In genomic region chr1:232998138-232998537, GRCh38 we compare ENCODE assay signal across 20 cellular contexts. TPM values are rescaled to one million over a fixed set of nuclear protein-coding genes. Genes with fewer than 3 reads are reported as not detected.
DNase-seq lines count a peak whose midpoint lies in the region; ATAC-seq and TF ChIP-seq lines count a peak whose summit lies in the region.
"Had no signal": no experiment of that assay in that cellular context is flagged by ENCODE, and none has a peak within 500 bp of the region (broad histone marks: within the 10 kb centered on the region; RNA-seq: fewer than 3 reads in every experiment).

No MANE protein-coding gene starts in this region.

- H2AFZ ChIP-seq in neuronal stem cell (ENCODE audit: low read length) = no peak overlapping the region
- H2AFZ ChIP-seq: GM23248 had no signal

- no peak overlapping the region for H2BK12ac ChIP-seq in neuronal stem cell (ENCODE audit: low read length)

- H2BK120ac ChIP-seq in neuronal stem cell (ENCODE audit: low read depth, low read length) = no peak overlapping the region

- no peaks in the 10 kb centered on the region for H3K4me1 ChIP-seq in neuronal stem cell (ENCODE audit: control insufficient read depth in 2 of 2, insufficient read depth in 1 of 2, low read depth in 1 of 2, low read length in 2 of 2)
- H3K4me1 ChIP-seq: A549, BLaER1 had no signal

- H3K27ac Mint-ChIP-seq in activated CD8-positive, alpha-beta T cell treated with anti-CD3 and anti-CD28 coated beads, Interleukin-2, amount 10 ng/mL, durations not matched to agents 7 days and 5 days = peak overlapping the region; percentile 16
- no peak overlapping the region for H3K27ac Mint-ChIP-seq in activated CD8-positive, alpha-beta T cell treated with anti-CD3 and anti-CD28 coated beads for 36 hours
- no peak overlapping the region for H3K27ac Mint-ChIP-seq in WTC11
- H3K27ac Mint-ChIP-seq: CD14-positive monocyte, HFFc6 had no signal

- H3K14ac ChIP-seq in neuronal stem cell (ENCODE audit: low read length) = peak overlapping the region; percentile 56

- H3K79me1 ChIP-seq in neuronal stem cell (ENCODE audit: low read depth, low read length) = no peaks in the 10 kb centered on the region

- WGBS in neuronal stem cell (ENCODE audit: extremely low coverage in 2 of 2, insufficient read length in 2 of 2, insufficient replicate concordance in 1 of 2), 2 donors = no CpG with 5 or more reads among the region's 15 CpGs

- peak overlapping the region; percentile 6 for H3K4ac ChIP-seq in neuronal stem cell (ENCODE audit: low read length)

- H3K4me2 ChIP-seq in neuronal stem cell (ENCODE audit: insufficient read depth, low read length, poor library complexity, severe bottlenecking) = no peak overlapping the region
- H3K4me2 ChIP-seq: A549, BLaER1 had no signal

- POLR2A ChIA-PET in activated CD8-positive, alpha-beta T cell treated with anti-CD3 and anti-CD28 coated beads, Interleukin-2, amount 10 ng/mL, durations not matched to agents 7 days and 5 days (lab: Charles Lee) = no interaction called here
- POLR2A ChIA-PET in activated CD8-positive, alpha-beta T cell treated with anti-CD3 and anti-CD28 coated beads for 36 hours (lab: Charles Lee) = no interaction called here
- POLR2A ChIA-PET in WTC11 (lab: Charles Lee) = no interaction called here

- no peak overlapping the region for H2AK5ac ChIP-seq in neuronal stem cell (ENCODE audit: low read depth, low read length)

- H3K9me3 ChIP-seq in neuronal stem cell (replicated peaks in 1 of 2; ENCODE audit: control insufficient read depth in 2 of 2, insufficient read depth in 1 of 2, low read depth in 1 of 2, low read length in 2 of 2) = peaks cover 5 to 11% of the 10 kb centered on the region in 2 donors

- no peak overlapping the region for H2BK15ac ChIP-seq in neuronal stem cell (ENCODE audit: low read length)

- peaks cover 2% of the 10 kb centered on the region for H3K9me3 Mint-ChIP-seq in activated CD8-positive, alpha-beta T cell treated with anti-CD3 and anti-CD28 coated beads, Interleukin-2, amount 10 ng/mL, durations not matched to agents 7 days and 5 days (ENCODE audit: insufficient read depth)
- H3K9me3 Mint-ChIP-seq in activated CD8-positive, alpha-beta T cell treated with anti-CD3 and anti-CD28 coated beads for 36 hours = peaks cover 17% of the 10 kb centered on the region
- H3K9me3 Mint-ChIP-seq in WTC11 = peaks cover 34% of the 10 kb centered on the region

- H3K4me3 ChIP-seq in neuronal stem cell (ENCODE audit: low read length in 2 of 2) = no peak overlapping the region
- H3K4me3 ChIP-seq: A549, BLaER1, GM23248 had no signal

- intact Hi-C loops in activated CD8-positive, alpha-beta T cell treated with anti-CD3 and anti-CD28 coated beads for 36 hours (cut with micrococcal nuclease) = no loop called here

- no peak overlapping the region for H3K23ac ChIP-seq in neuronal stem cell (ENCODE audit: low read depth, low read length, poor library complexity)

- no peak overlapping the region for H3K18ac ChIP-seq in neuronal stem cell (ENCODE audit: low read length)

- ATAC-seq in activated CD8-positive, alpha-beta T cell treated with anti-CD3 and anti-CD28 coated beads, Interleukin-2, amount 10 ng/mL, durations not matched to agents 7 days and 5 days = no peak
- no peak for ATAC-seq in activated CD8-positive, alpha-beta T cell treated with anti-CD3 and anti-CD28 coated beads for 36 hours
- ATAC-seq in WTC11 (peak; percentile 73), GM21447 (IDR thresholded peaks at IDR 0.05; ENCODE audit: unreplicated experiment) (no peak)
- ATAC-seq: A549, HCT116 had no signal

- H3K9ac ChIP-seq in neuronal stem cell (ENCODE audit: low read depth, low read length, poor library complexity) = peak overlapping the region; percentile 21
- H3K9ac ChIP-seq: BLaER1, GM23248 had no signal

- CTCF ChIA-PET in activated CD8-positive, alpha-beta T cell treated with anti-CD3 and anti-CD28 coated beads, Interleukin-2, amount 10 ng/mL, durations not matched to agents 7 days and 5 days (lab: Charles Lee) = no interaction called here
- CTCF ChIA-PET in activated CD8-positive, alpha-beta T cell treated with anti-CD3 and anti-CD28 coated beads for 36 hours (lab: Charles Lee) = no interaction called here
- CTCF ChIA-PET in WTC11 (lab: Charles Lee) = no interaction called here

- no peak for TF ChIP-seq CTCF in activated CD8-positive, alpha-beta T cell treated with anti-CD3 and anti-CD28 coated beads for 36 hours (IDR thresholded peaks at IDR 0.05)
- no peak for TF ChIP-seq CTCF in WTC11 (IDR thresholded peaks at IDR 0.05)

- peaks cover 53% of the 10 kb centered on the region for H3K36me3 Mint-ChIP-seq in activated CD8-positive, alpha-beta T cell treated with anti-CD3 and anti-CD28 coated beads, Interleukin-2, amount 10 ng/mL, durations not matched to agents 7 days and 5 days (ENCODE audit: low read depth)
- peaks cover 67% of the 10 kb centered on the region for H3K36me3 Mint-ChIP-seq in activated CD8-positive, alpha-beta T cell treated with anti-CD3 and anti-CD28 coated beads for 36 hours (ENCODE audit: low read depth)
- peaks cover 83% of the 10 kb centered on the region for H3K36me3 Mint-ChIP-seq in WTC11

- DNase-seq in activated CD8-positive, alpha-beta T cell treated with anti-CD3 and anti-CD28 coated beads, Interleukin-2, amount 10 ng/mL, durations not matched to agents 7 days and 5 days = no peak
- DNase-seq in activated CD8-positive, alpha-beta T cell treated with anti-CD3 and anti-CD28 coated beads for 36 hours = no peak
- DNase-seq in WTC11 (ENCODE audit: low spot score) = no peak
- DNase-seq in neuronal stem cell (ENCODE audit: low spot score) = no peak
- DNase-seq in NCI-H2081 (lab: John Stamatoyannopoulos, UW) = no peak
- DNase-seq in T-helper 9 cell = no peak
- DNase-seq: AML-193; Calu3; CD4-positive, alpha-beta memory T cell; DMS79 treated with DMSO at 0.1 percent for 48 hours; GF-D8; HFFc6 had no signal

- H3K27ac ChIP-seq in neuronal stem cell (replicated peaks; ENCODE audit: low read length) = no peak overlapping the region
- H3K27ac ChIP-seq: 22Rv1, A549, BLaER1, GM23248, HL-60 had no signal

- no peaks in the 10 kb centered on the region for H3K27me3 Mint-ChIP-seq in activated CD8-positive, alpha-beta T cell treated with anti-CD3 and anti-CD28 coated beads, Interleukin-2, amount 10 ng/mL, durations not matched to agents 7 days and 5 days (ENCODE audit: low read depth)
- H3K27me3 Mint-ChIP-seq in activated CD8-positive, alpha-beta T cell treated with anti-CD3 and anti-CD28 coated beads for 36 hours = no peaks in the 10 kb centered on the region
- H3K27me3 Mint-ChIP-seq in WTC11 (ENCODE audit: low read depth) = peaks cover 2% of the 10 kb centered on the region; the same call in 1 of the 2 replicates
- H3K27me3 Mint-ChIP-seq: CD4-positive, alpha-beta memory T cell had no signal

- H4K91ac ChIP-seq in neuronal stem cell (ENCODE audit: low read depth, low read length, poor library complexity) = no peak overlapping the region

- peaks cover 25 to 29% of the 10 kb centered on the region in 2 donors for H3K36me3 ChIP-seq in neuronal stem cell (replicated peaks in 1 of 2; ENCODE audit: control insufficient read depth in 2 of 2, insufficient read depth in 2 of 2, low read length in 2 of 2)

- no peak overlapping the region for H4K8ac ChIP-seq in neuronal stem cell (ENCODE audit: low read depth, low read length)

- no peak overlapping the region for H2BK5ac ChIP-seq in neuronal stem cell (ENCODE audit: low read length)

- H3K27me3 ChIP-seq in neuronal stem cell (ENCODE audit: control insufficient read depth in 3 of 3, insufficient read depth in 3 of 3, low read depth in 1 of 3, low read length in 3 of 3) = no peaks in the 10 kb centered on the region
- H3K27me3 ChIP-seq: BLaER1 had no signal

- H3K4me3 Mint-ChIP-seq in activated CD8-positive, alpha-beta T cell treated with anti-CD3 and anti-CD28 coated beads, Interleukin-2, amount 10 ng/mL, durations not matched to agents 7 days and 5 days = no peak overlapping the region
- H3K4me3 Mint-ChIP-seq in activated CD8-positive, alpha-beta T cell treated with anti-CD3 and anti-CD28 coated beads for 36 hours = no peak overlapping the region
- no peak overlapping the region for H3K4me3 Mint-ChIP-seq in WTC11
- H3K4me3 Mint-ChIP-seq: CD14-positive monocyte; CD4-positive, alpha-beta memory T cell; HFFc6 had no signal

- no peaks in the 10 kb centered on the region for H3K4me1 Mint-ChIP-seq in activated CD8-positive, alpha-beta T cell treated with anti-CD3 and anti-CD28 coated beads, Interleukin-2, amount 10 ng/mL, durations not matched to agents 7 days and 5 days (ENCODE audit: low read depth)
- H3K4me1 Mint-ChIP-seq in activated CD8-positive, alpha-beta T cell treated with anti-CD3 and anti-CD28 coated beads for 36 hours (ENCODE audit: low read depth) = no peaks in the 10 kb centered on the region
- H3K4me1 Mint-ChIP-seq in WTC11 = 0 out of 2 replicates have a peak, but pooled peaks cover 3% of the 10 kb centered on the region
- H3K4me1 Mint-ChIP-seq: CD14-positive monocyte; CD4-positive, alpha-beta memory T cell had no signal

TF ChIP-seq in WTC11, 78 proteins besides CTCF, POLR2A, EP300 and RAD21 (continues in another document):
- no peak for TF ChIP-seq SMAD3 (CRISPR knock-in tag; IDR thresholded peaks at IDR 0.05; ENCODE audit: borderline replicate concordance)
- no peak for TF ChIP-seq PREB (CRISPR knock-in tag; IDR thresholded peaks at IDR 0.05; ENCODE audit: borderline replicate concordance)
- TF ChIP-seq USF2 (CRISPR knock-in tag; IDR thresholded peaks at IDR 0.05) = no peak
- no peak for TF ChIP-seq NR3C1 (CRISPR knock-in tag; conservative IDR thresholded peaks at IDR 0.05; ENCODE audit: low read depth)

RNA-seq across cellular contexts. Expression of gene NTPCR, which starts 47.7 kb away (rescaled TPM):
- 10 to 100 TPM; 21.0 to 23.5 TPM for total RNA-seq in activated CD8-positive, alpha-beta T cell treated with anti-CD3 and anti-CD28 coated beads, Interleukin-2, amount 10 ng/mL, durations not matched to agents 7 days and 5 days
- 10 to 100 TPM; 30.4 to 35.0 TPM for total RNA-seq in activated CD8-positive, alpha-beta T cell treated with anti-CD3 and anti-CD28 coated beads for 36 hours
- 102 to 109 TPM (median 103 TPM) in 3 replicates for total RNA-seq in WTC11 (2021)
- 63.6 TPM for polyA plus RNA-seq in neuronal stem cell (2013, experiment 1 of 2)
- polyA plus RNA-seq in neuronal stem cell (2013, experiment 2 of 2) = 65.4 TPM
